8 cellular contexts compared by ENCODE assay signal in the genomic region with DNA sequence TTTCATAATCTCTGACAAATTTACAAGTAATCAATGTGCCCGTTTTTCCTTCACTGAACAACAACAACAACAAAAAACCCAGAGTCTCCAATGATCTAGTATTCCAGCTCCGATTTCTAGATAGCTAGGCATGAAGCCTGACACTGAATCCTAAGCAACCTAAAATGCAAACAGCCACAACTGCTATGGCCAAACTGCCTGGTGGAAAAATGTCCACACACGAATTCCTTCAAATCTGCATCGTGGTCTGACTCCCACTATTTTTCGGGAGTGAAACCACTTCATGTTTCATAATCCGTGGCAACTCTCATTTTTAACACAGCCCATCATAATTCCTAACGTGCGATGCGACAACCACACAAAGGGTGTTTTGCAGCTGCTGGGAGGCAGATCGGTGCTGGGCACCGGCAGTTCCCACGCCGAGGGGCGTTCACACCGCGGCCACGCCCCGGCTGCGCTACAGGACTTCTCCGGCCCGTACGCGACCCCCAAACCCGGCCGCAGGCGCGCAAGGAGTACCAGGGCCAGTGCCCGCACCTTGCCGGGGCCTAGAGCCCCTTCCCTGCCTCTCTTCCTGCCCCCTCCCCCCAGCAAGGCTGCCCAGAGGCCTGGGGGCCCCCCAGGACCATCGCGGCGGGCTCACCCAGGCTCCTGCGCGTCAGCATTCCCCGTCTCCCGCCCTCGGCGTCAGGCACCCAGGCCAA. TPM values are rescaled to one million over a fixed set of nuclear protein-coding genes. Genes with fewer than 3 reads are reported as not detected.
A peak's percentile ranks its signal among the peaks of the same experiment; 100 is the strongest.
DNase-seq lines count a peak whose midpoint lies in the region; ATAC-seq and FAIRE-seq lines count a peak whose summit lies in the region.

No MANE protein-coding gene starts in this region.

- peak overlapping the region; percentile 90 for H3K4me3 Mint-ChIP-seq in central memory CD8-positive, alpha-beta T cell

- H3K36me3 Mint-ChIP-seq in central memory CD8-positive, alpha-beta T cell (ENCODE audit: insufficient read depth), result peaks cover 3% of the 10 kb centered on the region

- 0 to 1% (median 0%) methylated on average over 36 to 38 of the region's 38 CpGs for whole genome bisulfite sequencing in small intestine, 3 donors

- peak overlapping the region; percentile 83 for H3K27ac Mint-ChIP-seq in central memory CD8-positive, alpha-beta T cell (ENCODE audit: low read depth)

- peak; percentile 23 for ATAC-seq in central memory CD8-positive, alpha-beta T cell (replicated peaks; ENCODE audit: extremely low read depth, poor library complexity, severe bottlenecking)

- no peaks in the 10 kb centered on the region for H3K27me3 ChIP-seq in small intestine (ENCODE audit: control insufficient read depth in 2 of 2, insufficient read depth in 2 of 2, low read length in 2 of 2)

- no peaks in the 10 kb centered on the region for H3K9me3 Mint-ChIP-seq in central memory CD8-positive, alpha-beta T cell

- peaks cover 18% of the 10 kb centered on the region for H3K4me1 Mint-ChIP-seq in central memory CD8-positive, alpha-beta T cell

- no peaks in the 10 kb centered on the region for H3K36me3 ChIP-seq in small intestine (ENCODE audit: control insufficient read depth in 2 of 2, insufficient read depth in 2 of 2, low read length in 2 of 2)

- no peaks in the 10 kb centered on the region for H3K9me3 ChIP-seq in small intestine (ENCODE audit: control insufficient read depth, low read depth)

- FAIRE-seq in small intestine (lab: Jason Lieb, UNC), result no peak

- H3K4me1 ChIP-seq in small intestine (ENCODE audit: control insufficient read depth in 2 of 2, insufficient read depth in 1 of 2, low read depth in 1 of 2, low read length in 1 of 2), result no peaks in the 10 kb centered on the region

- peak overlapping the region; percentile 24 to 67 for H3K27ac ChIP-seq in small intestine (ENCODE audit: low read depth in 1 of 2, low read length in 1 of 2)

- peak overlapping the region; percentile 91 to 99 for H3K4me3 ChIP-seq in small intestine (ENCODE audit: low read depth in 1 of 2, low read length in 2 of 2)

- no peaks in the 10 kb centered on the region for H3K27me3 Mint-ChIP-seq in central memory CD8-positive, alpha-beta T cell

- DNase-seq in NCI-H1436 (lab: John Stamatoyannopoulos, UW), result peak; percentile 46
- DNase-seq in NCI-H1436 treated with DMSO at 0.1 percent for 48 hours (lab: John Stamatoyannopoulos, UW), result no peak
- DNase-seq in H4 (ENCODE audit: low spot score), result peak; percentile 35
- peak; percentile 67 to 70 for DNase-seq in Kasumi-1 (lab: John Stamatoyannopoulos, UW)
- DNase-seq in T-helper 1 cell, result peak in 4 of 5 donors; percentile 8 to 33 (median 14)
- no peak for DNase-seq in central memory CD8-positive, alpha-beta T cell (ENCODE audit: low spot score in 2 of 2)
- peak; percentile 72 for DNase-seq in iris pigment epithelial cell (ENCODE audit: low read depth)
- DNase-seq in small intestine, result peak; percentile 40

RNA-seq across cellular contexts. Expression of a gene that starts 0.8 kb away (rescaled TPM):
- 9.3 and 9.5 TPM in 2 replicates for total RNA-seq in H4 (2014; rRNA removed; shearing (Covaris generic))
- polyA plus RNA-seq in small intestine, result 1 to 10 TPM; 4.5 to 5.4 (median 4.6) TPM

Comparison
In these comparisons a context has a peak if more than half of its experiments do, and no peak if none do; other contexts are left out.
1. DNase-seq: peak in NCI-H1436 (single experiment), H4 (single experiment), Kasumi-1 (2 of 2), T-helper 1 cell (4 of 5), iris pigment epithelial cell (single experiment) and small intestine (single experiment); none in NCI-H1436 treated with DMSO at 0.1 percent for 48 hours (single experiment) and central memory CD8-positive, alpha-beta T cell (0 of 2).